Comparison of ENCODE assay signal across 9 cellular contexts in the genomic region with DNA sequence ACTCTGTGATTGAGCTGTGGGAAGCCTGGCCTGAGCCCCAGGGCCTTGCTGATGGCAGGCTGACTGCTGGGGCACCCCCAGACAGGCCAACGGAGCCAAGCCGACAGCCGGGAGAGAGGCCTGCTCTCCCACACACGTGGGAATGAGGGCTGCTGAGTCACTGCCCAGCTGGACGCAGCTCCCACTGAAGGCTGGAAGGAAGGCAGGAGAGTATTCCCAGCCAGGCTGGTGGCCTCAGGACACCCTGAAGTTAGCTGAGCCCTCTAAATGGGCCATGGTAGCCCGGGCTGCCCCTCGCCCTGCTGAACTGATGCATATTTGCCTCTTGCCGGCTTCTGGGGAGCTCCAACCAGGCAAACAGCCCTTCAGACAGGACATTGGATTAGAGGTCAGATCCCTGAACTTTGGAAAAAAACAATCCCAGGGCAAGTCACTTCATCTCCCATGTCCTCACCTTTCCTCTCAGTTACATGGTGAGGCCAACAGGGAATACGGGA.
DNase-seq lines count a peak whose midpoint lies in the region; ATAC-seq lines count a peak whose summit lies in the region.
"Had no signal": no experiment of that assay in that cellular context is flagged by ENCODE, and none has a peak within 500 bp of the region (broad histone marks: within the 10 kb centered on the region; RNA-seq: fewer than 3 reads in every experiment).

No MANE protein-coding gene starts in this region.

- no peak overlapping the region for H3K4me3 ChIP-seq in muscle layer of colon (ENCODE audit: low read depth in 1 of 2, low read length in 2 of 2)

- peaks cover 27% of the 10 kb centered on the region for H3K4me1 ChIP-seq in muscle layer of colon (ENCODE audit: insufficient read depth, low read length)

- DNase-seq in A172 (ENCODE audit: low spot score) (peak; percentile 85), NCI-H226 (peak; percentile 100), NCI-H2081 (lab: John Stamatoyannopoulos, UW) (no peak)
- no peak for DNase-seq in activated effector memory CD4-positive, alpha-beta T cell treated with Interleukin-2 at 50 U/mL for 16 hours
- DNase-seq: NCI-H1930 had no signal

- no peaks in the 10 kb centered on the region for H3K36me3 ChIP-seq in muscle layer of colon (ENCODE audit: insufficient read depth, low read length)

- peak overlapping the region; percentile 13 for H3K27ac ChIP-seq in muscle layer of colon (ENCODE audit: low read depth, low read length)

- no peaks in the 10 kb centered on the region for H3K9me3 ChIP-seq in muscle layer of colon (ENCODE audit: low read length)

- ATAC-seq in esophagus mucosa, result peak; percentile 27
- ATAC-seq in GM21786 (IDR thresholded peaks at IDR 0.05; ENCODE audit: unreplicated experiment), result no peak
- no peak for ATAC-seq in HG03469 (IDR thresholded peaks at IDR 0.05; ENCODE audit: unreplicated experiment)

- H3K9ac ChIP-seq in muscle layer of colon (ENCODE audit: low read length), result peak overlapping the region; percentile 13

- H3K27me3 ChIP-seq in muscle layer of colon (ENCODE audit: control insufficient read depth in 1 of 2, insufficient read depth in 2 of 2, low read length in 2 of 2), result no peaks in the 10 kb centered on the region

Comparison
In these comparisons a context has a peak if more than half of its experiments do, and no peak if none do; other contexts are left out.
1. DNase-seq: peak in A172 (single experiment) and NCI-H226 (single experiment); none in activated effector memory CD4-positive, alpha-beta T cell treated with Interleukin-2 at 50 U/mL for 16 hours (single experiment) and NCI-H2081 (0 of 2).